ENCODE assay signal across 8 cellular contexts in genomic region chr18:24397694-24398365, GRCh38. TPM values are rescaled to one million over a fixed set of nuclear protein-coding genes. Genes with fewer than 3 reads are reported as not detected.
A peak's percentile ranks its signal among the peaks of the same experiment; 100 is the strongest.
DNase-seq lines count a peak whose midpoint lies in the region; ATAC-seq, FAIRE-seq and TF ChIP-seq lines count a peak whose summit lies in the region.

OSBPL1A (minus strand) TSS chr18:24397824; CDS start chr18:24377533, 20,291 bp downstream.

- H3K36me3 ChIP-seq in SK-N-MC (ENCODE audit: insufficient read depth, low read length): no peaks in the 10 kb centered on the region

- H3K27ac ChIP-seq in A549: peak within 1 kb of the TSS; percentile 78 to 91
- peak within 1 kb of the TSS; percentile 47 for H3K27ac ChIP-seq in SK-N-MC

- TF ChIP-seq POLR2A in A549 (IDR thresholded peaks at IDR 0.05; ENCODE audit: low read length): peak; percentile 50
- TF ChIP-seq POLR2A in NB4 (IDR thresholded peaks at IDR 0.05; ENCODE audit: extremely low read depth, insufficient read length): peak; percentile 82

- FAIRE-seq in A549 (lab: Jason Lieb, UNC): no peak

- 24% methylated on average over 5 of the region's 55 CpGs for WGBS in A549 (ENCODE audit: missing lambda C conversion rate)

- no peak within 1 kb of the TSS for H3K27ac Mint-ChIP-seq in activated naive CD4-positive, alpha-beta T cell treated with anti-CD3 and anti-CD28 coated beads, Interleukin-2, amount 10 ng/mL, durations not matched to agents 7 days and 5 days
- H3K27ac Mint-ChIP-seq in neural crest cell (ENCODE audit: unreplicated experiment): peak within 1 kb of the TSS; percentile 97
- peak within 1 kb of the TSS; percentile 27 for H3K27ac Mint-ChIP-seq in stimulated activated naive CD8-positive, alpha-beta T cell treated with anti-CD3 and anti-CD28 coated beads, Interleukin-15, Interleukin-2, amounts not matched to agents 100 ng/mL and 50 ng/mL, for 24 hours

- no peak for TF ChIP-seq EP300 in A549 (IDR thresholded peaks at IDR 0.05)

- DNase-seq in A549 (ENCODE audit: low read depth in 1 of 2, low spot score in 1 of 2) (peak; percentile 69 to 86), NB4 (ENCODE audit: low read depth) (peak; percentile 98), SK-N-MC (ENCODE audit: low read depth, low spot score) (peak; percentile 68), foreskin melanocyte (peak; percentile 93), neural crest cell (ENCODE audit: low read depth, low spot score) (peak; percentile 84)
- peak; percentile 89 for DNase-seq in activated naive CD4-positive, alpha-beta T cell treated with anti-CD3 and anti-CD28 coated beads, Interleukin-2, amount 10 ng/mL, durations not matched to agents 7 days and 5 days

- H3K27me3 Mint-ChIP-seq in activated naive CD4-positive, alpha-beta T cell treated with anti-CD3 and anti-CD28 coated beads, Interleukin-2, amount 10 ng/mL, durations not matched to agents 7 days and 5 days: peaks cover 42% of the 10 kb centered on the region
- H3K27me3 Mint-ChIP-seq in neural crest cell (ENCODE audit: low read depth): peaks cover 15% of the 10 kb centered on the region
- peaks cover 23% of the 10 kb centered on the region for H3K27me3 Mint-ChIP-seq in stimulated activated naive CD8-positive, alpha-beta T cell treated with anti-CD3 and anti-CD28 coated beads, Interleukin-15, Interleukin-2, amounts not matched to agents 100 ng/mL and 50 ng/mL, for 24 hours

- CTCF ChIA-PET in A549 (lab: Yijun Ruan, JAX): interaction anchor here (1.8 kb wide), 1 partner anchor 36 kb away, joined by 5 read pairs; no protein-coding TSS in a partner anchor
- CTCF ChIA-PET in activated naive CD4-positive, alpha-beta T cell treated with anti-CD3 and anti-CD28 coated beads, Interleukin-2, amount 10 ng/mL, durations not matched to agents 7 days and 5 days (lab: Charles Lee): interaction anchor here (0.7 to 1.3 kb wide), 2 partner anchors 37 to 38 kb away, joined by 3 read pairs; no protein-coding TSS in a partner anchor

- peak within 1 kb of the TSS; percentile 72 for H3K4me3 ChIP-seq in A549
- H3K4me3 ChIP-seq in NB4 (ENCODE audit: low read depth, low read length): peak within 1 kb of the TSS; percentile 90
- peak within 1 kb of the TSS; percentile 99 for H3K4me3 ChIP-seq in SK-N-MC

- peaks cover 15% of the 10 kb centered on the region for H3K4me1 Mint-ChIP-seq in activated naive CD4-positive, alpha-beta T cell treated with anti-CD3 and anti-CD28 coated beads, Interleukin-2, amount 10 ng/mL, durations not matched to agents 7 days and 5 days
- peaks cover 32% of the 10 kb centered on the region for H3K4me1 Mint-ChIP-seq in neural crest cell
- peaks cover 31% of the 10 kb centered on the region for H3K4me1 Mint-ChIP-seq in stimulated activated naive CD8-positive, alpha-beta T cell treated with anti-CD3 and anti-CD28 coated beads, Interleukin-15, Interleukin-2, amounts not matched to agents 100 ng/mL and 50 ng/mL, for 24 hours (ENCODE audit: low read depth)

- POLR2A ChIA-PET in A549 (lab: Yijun Ruan, JAX): interaction anchor here (0.7 to 2.1 kb wide), 8 partner anchors 9 to 259 kb away, joined by 3 to 13 read pairs (median 4); partner anchors contain the start of genes CABYR and IMPACT

- H3K36me3 Mint-ChIP-seq in activated naive CD4-positive, alpha-beta T cell treated with anti-CD3 and anti-CD28 coated beads, Interleukin-2, amount 10 ng/mL, durations not matched to agents 7 days and 5 days: no peaks in the 10 kb centered on the region
- H3K36me3 Mint-ChIP-seq in neural crest cell (ENCODE audit: low read depth): no peaks in the 10 kb centered on the region
- H3K36me3 Mint-ChIP-seq in stimulated activated naive CD8-positive, alpha-beta T cell treated with anti-CD3 and anti-CD28 coated beads, Interleukin-15, Interleukin-2, amounts not matched to agents 100 ng/mL and 50 ng/mL, for 24 hours (ENCODE audit: low read depth): no peaks in the 10 kb centered on the region

- TF ChIP-seq RAD21 in A549 (conservative IDR thresholded peaks at IDR 0.05 in 1 of 2, IDR thresholded peaks at IDR 0.05 in 1 of 2): no peak

- no peaks in the 10 kb centered on the region for H3K9me3 ChIP-seq in A549
- H3K9me3 ChIP-seq in SK-N-MC (ENCODE audit: low read depth, low read length): no peaks in the 10 kb centered on the region

- H3K4me3 Mint-ChIP-seq in activated naive CD4-positive, alpha-beta T cell treated with anti-CD3 and anti-CD28 coated beads, Interleukin-2, amount 10 ng/mL, durations not matched to agents 7 days and 5 days: peak within 1 kb of the TSS; percentile 82
- peak within 1 kb of the TSS; percentile 89 for H3K4me3 Mint-ChIP-seq in neural crest cell
- H3K4me3 Mint-ChIP-seq in stimulated activated naive CD8-positive, alpha-beta T cell treated with anti-CD3 and anti-CD28 coated beads, Interleukin-15, Interleukin-2, amounts not matched to agents 100 ng/mL and 50 ng/mL, for 24 hours: peak within 1 kb of the TSS; percentile 85

- H3K4me2 ChIP-seq in A549: peak within 1 kb of the TSS; percentile 96

- H3K9me3 Mint-ChIP-seq in activated naive CD4-positive, alpha-beta T cell treated with anti-CD3 and anti-CD28 coated beads, Interleukin-2, amount 10 ng/mL, durations not matched to agents 7 days and 5 days: no peaks in the 10 kb centered on the region
- H3K9me3 Mint-ChIP-seq in neural crest cell: no peaks in the 10 kb centered on the region
- H3K9me3 Mint-ChIP-seq in stimulated activated naive CD8-positive, alpha-beta T cell treated with anti-CD3 and anti-CD28 coated beads, Interleukin-15, Interleukin-2, amounts not matched to agents 100 ng/mL and 50 ng/mL, for 24 hours: no peaks in the 10 kb centered on the region

- no peak for TF ChIP-seq CTCF in A549 (IDR thresholded peaks at IDR 0.05)
- TF ChIP-seq CTCF in NB4 (IDR thresholded peaks at IDR 0.05; ENCODE audit: low read depth, low read length): no peak
- TF ChIP-seq CTCF in neural crest cell (conservative IDR thresholded peaks at IDR 0.05): no peak

- peaks cover 16% of the 10 kb centered on the region; the same call in 2 of the 3 replicates for H3K4me1 ChIP-seq in A549

- peak; percentile 93 to 94 for ATAC-seq in A549
- ATAC-seq in GM19467 (IDR thresholded peaks at IDR 0.05; ENCODE audit: unreplicated experiment): peak; percentile 47

- peak within 1 kb of the TSS; percentile 93 for H3K9ac ChIP-seq in SK-N-MC (ENCODE audit: insufficient read length)

TF ChIP-seq in A549, 52 proteins besides CTCF, POLR2A, EP300 and RAD21 (continues in another document):
- TF ChIP-seq HOXB13 (CRISPR knock-in tag; IDR thresholded peaks at IDR 0.05; ENCODE audit: low read depth): no peak
- TF ChIP-seq MAFK (IDR thresholded peaks at IDR 0.05; ENCODE audit: partially characterized antibody): no peak
- TF ChIP-seq TP53 (CRISPR knock-in tag; IDR thresholded peaks at IDR 0.05): no peak
- no peak for TF ChIP-seq MAZ (IDR thresholded peaks at IDR 0.05; ENCODE audit: borderline replicate concordance, low read depth, low read length)
- peak; percentile 44; the same call in 1 of the 3 replicates for TF ChIP-seq BCL3 (IDR thresholded peaks at IDR 0.05)
- TF ChIP-seq CEBPB (IDR thresholded peaks at IDR 0.05): no peak
- TF ChIP-seq HOXB5 (CRISPR knock-in tag; IDR thresholded peaks at IDR 0.05): no peak
- TF ChIP-seq ZFP36 (IDR thresholded peaks at IDR 0.05; ENCODE audit: borderline replicate concordance, partially characterized antibody): no peak
- TF ChIP-seq USF2 (IDR thresholded peaks at IDR 0.05): peak; percentile 79
- no peak for TF ChIP-seq NPAS2 (CRISPR knock-in tag; IDR thresholded peaks at IDR 0.05; ENCODE audit: borderline replicate concordance)
- no peak for TF ChIP-seq KDM5A (IDR thresholded peaks at IDR 0.05)
- TF ChIP-seq NR3C1 (IDR thresholded peaks at IDR 0.05): no peak
- TF ChIP-seq NFE2L2 (conservative IDR thresholded peaks at IDR 0.05; ENCODE audit: low read length): no peak
- TF ChIP-seq ESRRA (IDR thresholded peaks at IDR 0.05; ENCODE audit: borderline replicate concordance, low read length): no peak
- TF ChIP-seq JUN (IDR thresholded peaks at IDR 0.05): peak in 1 of 2 experiments; percentile 21; a peak in 1 of 5 replicates
- TF ChIP-seq CHD4 (IDR thresholded peaks at IDR 0.05; ENCODE audit: borderline replicate concordance): no peak
- TF ChIP-seq RFX5 (IDR thresholded peaks at IDR 0.05): no peak
- TF ChIP-seq HOXA7 (CRISPR knock-in tag; IDR thresholded peaks at IDR 0.05): no peak
- no peak for TF ChIP-seq EHMT2 (IDR thresholded peaks at IDR 0.05; ENCODE audit: low read depth)
- no peak for TF ChIP-seq PBX3 (IDR thresholded peaks at IDR 0.05)

RNA-seq across cellular contexts. Expression of gene OSBPL1A, which starts in this region (rescaled TPM):
- polyA plus RNA-seq in A549 (2011; rRNA removed): 17.6 and 22.1 TPM in 2 replicates
- polyA plus RNA-seq in A549 (2012; cell fraction: cytosol; rRNA removed): 5.8 and 6.7 TPM in 2 replicates
- polyA plus RNA-seq in A549 (2012; cell fraction: nucleus; rRNA removed): 2.9 and 3.2 TPM in 2 replicates
- polyA plus RNA-seq in A549 (2017; fragmentation: RNase III; extraction: RNeasy Plus Mini Kit Qiagen cat#74134 plus additional on column Dnase treatment): 10.2 to 11.0 TPM (median 10.5 TPM) in 3 replicates
- 11.2 and 11.5 TPM in 2 replicates for polyA minus RNA-seq in A549 (2011; rRNA and poly(A)+ RNA removed)
- total RNA-seq in neural crest cell: 45.8 and 47.6 TPM in 2 replicates

Comparison
In these comparisons a context has a peak if more than half of its experiments do, and no peak if none do; other contexts are left out.
1. Peak in every context shown above with its lines: DNase-seq, ATAC-seq, H3K4me3 ChIP-seq and H3K27ac ChIP-seq.